10 cellular contexts compared by ENCODE assay signal in genomic region chr1:115977481-115978258, GRCh38. TPM values are rescaled to one million over a fixed set of nuclear protein-coding genes. Genes with fewer than 3 reads are reported as not detected.
DNase-seq lines count a peak whose midpoint lies in the region; ATAC-seq and TF ChIP-seq lines count a peak whose summit lies in the region.
"Had no signal": no experiment of that assay in that cellular context is flagged by ENCODE, and none has a peak within 500 bp of the region (broad histone marks: within the 10 kb centered on the region; RNA-seq: fewer than 3 reads in every experiment).

No MANE protein-coding gene starts in this region.

- TF ChIP-seq CTCF in HEK293 (tag by site-specific recombination; IDR thresholded peaks at IDR 0.05) (no peak), fibroblast of the aortic adventitia (IDR thresholded peaks at IDR 0.05; ENCODE audit: insufficient read depth, low read length) (no peak)

- ATAC-seq in GM21619 (IDR thresholded peaks at IDR 0.05; ENCODE audit: unreplicated experiment) (no peak), HG02571 (IDR thresholded peaks at IDR 0.05; ENCODE audit: unreplicated experiment) (no peak), HG02763 (IDR thresholded peaks at IDR 0.05; ENCODE audit: unreplicated experiment) (no peak), GM21723 (IDR thresholded peaks at IDR 0.05; ENCODE audit: unreplicated experiment) (no peak)

- H2BK12ac ChIP-seq in trophoblast cell (ENCODE audit: low read length): no peak overlapping the region

- no peak overlapping the region for H2BK120ac ChIP-seq in trophoblast cell (ENCODE audit: insufficient read depth, low read length, poor library complexity)

- no peak overlapping the region for H2BK5ac ChIP-seq in trophoblast cell (ENCODE audit: low read depth, low read length, poor library complexity)

- H4K8ac ChIP-seq in trophoblast cell (ENCODE audit: low read depth, low read length): no peak overlapping the region

- POLR2A ChIA-PET in HEK293 (lab: Yijun Ruan, JAX): interaction anchor here (0.8 to 1.0 kb wide), 2 partner anchors 14 to 138 kb away, joined by 3 read pairs; no protein-coding TSS in a partner anchor

- no peak overlapping the region for H3K9ac ChIP-seq in trophoblast cell (ENCODE audit: low read length)

- peaks cover 3% of the 10 kb centered on the region for H3K79me2 ChIP-seq in trophoblast cell (ENCODE audit: control insufficient read depth, insufficient read depth, low read length, poor library complexity)

- no peak overlapping the region for H3K27ac ChIP-seq in HEK293 (ENCODE audit: extremely low read depth, low read depth, low read length)
- no peak overlapping the region for H3K27ac ChIP-seq in SJSA1
- H3K27ac ChIP-seq in trophoblast cell (ENCODE audit: low read depth, low read length): no peak overlapping the region
- H3K27ac ChIP-seq: SK-N-MC had no signal

- H4K91ac ChIP-seq in trophoblast cell (ENCODE audit: low read depth, low read length): no peak overlapping the region

- H3K4me2 ChIP-seq in trophoblast cell (ENCODE audit: low read length): peak overlapping the region; percentile 33

- CTCF ChIA-PET in HEK293 (lab: Yijun Ruan, JAX): interaction anchor here (0.5 to 1.6 kb wide), 6 partner anchors 15 to 369 kb away, joined by 3 to 8 read pairs (median 4); no protein-coding TSS in a partner anchor

- no peaks in the 10 kb centered on the region for H3K36me3 ChIP-seq in HEK293 (ENCODE audit: control insufficient read depth in 2 of 2, insufficient read depth in 1 of 2, low read length in 2 of 2)
- H3K36me3 ChIP-seq in SJSA1: no peaks in the 10 kb centered on the region
- H3K36me3 ChIP-seq in trophoblast cell (ENCODE audit: control insufficient read depth in 1 of 2, insufficient read depth in 2 of 2, low read length in 2 of 2): no peaks in the 10 kb centered on the region

- no peak overlapping the region for H3K23ac ChIP-seq in trophoblast cell (ENCODE audit: low read length)

- H3K4ac ChIP-seq in trophoblast cell (ENCODE audit: low read depth, low read length): no peak overlapping the region

- WGBS in trophoblast cell (ENCODE audit: extremely low coverage, insufficient coverage, insufficient read length): no CpG with 5 or more reads among the region's 9 CpGs

- no peak overlapping the region for H4K12ac ChIP-seq in trophoblast cell (ENCODE audit: low read depth, low read length)

- H3K9me3 ChIP-seq in HEK293 (ENCODE audit: control insufficient read depth, insufficient read depth, low read depth, low read length): no peaks in the 10 kb centered on the region
- H3K9me3 ChIP-seq in SJSA1 (replicated peaks): no peaks in the 10 kb centered on the region
- no peaks in the 10 kb centered on the region for H3K9me3 ChIP-seq in trophoblast cell (ENCODE audit: insufficient read depth, low read depth, low read length)

- no peak overlapping the region for H3K18ac ChIP-seq in trophoblast cell (ENCODE audit: low read length)

- H3K4me3 ChIP-seq in HEK293 (ENCODE audit: low read depth, low read length) (peak overlapping the region; percentile 67), SJSA1 (peak overlapping the region; percentile 61; the same call in 1 of the 2 replicates), fibroblast of the aortic adventitia (ENCODE audit: low read depth, low read length) (peak overlapping the region; percentile 69), trophoblast cell (ENCODE audit: low read depth, low read length) (no peak overlapping the region)
- H3K4me3 ChIP-seq: SK-N-MC had no signal

- H3K14ac ChIP-seq in trophoblast cell (ENCODE audit: low read length): no peak overlapping the region

- DNase-seq in SJSA1 (ENCODE audit: low read depth in 1 of 2, low spot score in 2 of 2) (peak in 1 of 2 experiments; percentile 14), fibroblast of the aortic adventitia (ENCODE audit: low read depth) (peak; percentile 82), trophoblast cell (peak; percentile 89 to 94)

- no peak overlapping the region for H2AFZ ChIP-seq in trophoblast cell (ENCODE audit: insufficient read depth, low read length, poor library complexity)

- no peak overlapping the region for H2AK5ac ChIP-seq in trophoblast cell (ENCODE audit: low read length)

- H3K79me1 ChIP-seq in trophoblast cell (ENCODE audit: low read length): peaks cover 8% of the 10 kb centered on the region

- H3K27me3 ChIP-seq in SJSA1 (replicated peaks) (no peaks in the 10 kb centered on the region), trophoblast cell (ENCODE audit: insufficient read depth, low read length) (no peaks in the 10 kb centered on the region)

- no peaks in the 10 kb centered on the region for H3K4me1 ChIP-seq in HEK293 (ENCODE audit: control insufficient read depth, insufficient read depth, low read length)
- H3K4me1 ChIP-seq in SJSA1 (replicated peaks): peaks cover 14% of the 10 kb centered on the region
- H3K4me1 ChIP-seq in trophoblast cell (ENCODE audit: control insufficient read depth in 1 of 2, insufficient read depth in 2 of 2, low read length in 2 of 2): peaks cover 5 to 8% of the 10 kb centered on the region in 2 experiments

TF ChIP-seq in HEK293, 187 proteins besides CTCF, POLR2A, EP300 and RAD21 (continues in another document):
- TF ChIP-seq, protein P1, sequence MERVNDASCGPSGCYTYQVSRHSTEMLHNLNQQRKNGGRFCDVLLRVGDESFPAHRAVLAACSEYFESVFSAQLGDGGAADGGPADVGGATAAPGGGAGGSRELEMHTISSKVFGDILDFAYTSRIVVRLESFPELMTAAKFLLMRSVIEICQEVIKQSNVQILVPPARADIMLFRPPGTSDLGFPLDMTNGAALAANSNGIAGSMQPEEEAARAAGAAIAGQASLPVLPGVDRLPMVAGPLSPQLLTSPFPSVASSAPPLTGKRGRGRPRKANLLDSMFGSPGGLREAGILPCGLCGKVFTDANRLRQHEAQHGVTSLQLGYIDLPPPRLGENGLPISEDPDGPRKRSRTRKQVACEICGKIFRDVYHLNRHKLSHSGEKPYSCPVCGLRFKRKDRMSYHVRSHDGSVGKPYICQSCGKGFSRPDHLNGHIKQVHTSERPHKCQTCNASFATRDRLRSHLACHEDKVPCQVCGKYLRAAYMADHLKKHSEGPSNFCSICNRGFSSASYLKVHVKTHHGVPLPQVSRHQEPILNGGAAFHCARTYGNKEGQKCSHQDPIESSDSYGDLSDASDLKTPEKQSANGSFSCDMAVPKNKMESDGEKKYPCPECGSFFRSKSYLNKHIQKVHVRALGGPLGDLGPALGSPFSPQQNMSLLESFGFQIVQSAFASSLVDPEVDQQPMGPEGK (tag by site-specific recombination; IDR thresholded peaks at IDR 0.05): 0 out of 2 replicates have a peak, but pooled peaks have one; percentile 17
- TF ChIP-seq, protein P2, sequence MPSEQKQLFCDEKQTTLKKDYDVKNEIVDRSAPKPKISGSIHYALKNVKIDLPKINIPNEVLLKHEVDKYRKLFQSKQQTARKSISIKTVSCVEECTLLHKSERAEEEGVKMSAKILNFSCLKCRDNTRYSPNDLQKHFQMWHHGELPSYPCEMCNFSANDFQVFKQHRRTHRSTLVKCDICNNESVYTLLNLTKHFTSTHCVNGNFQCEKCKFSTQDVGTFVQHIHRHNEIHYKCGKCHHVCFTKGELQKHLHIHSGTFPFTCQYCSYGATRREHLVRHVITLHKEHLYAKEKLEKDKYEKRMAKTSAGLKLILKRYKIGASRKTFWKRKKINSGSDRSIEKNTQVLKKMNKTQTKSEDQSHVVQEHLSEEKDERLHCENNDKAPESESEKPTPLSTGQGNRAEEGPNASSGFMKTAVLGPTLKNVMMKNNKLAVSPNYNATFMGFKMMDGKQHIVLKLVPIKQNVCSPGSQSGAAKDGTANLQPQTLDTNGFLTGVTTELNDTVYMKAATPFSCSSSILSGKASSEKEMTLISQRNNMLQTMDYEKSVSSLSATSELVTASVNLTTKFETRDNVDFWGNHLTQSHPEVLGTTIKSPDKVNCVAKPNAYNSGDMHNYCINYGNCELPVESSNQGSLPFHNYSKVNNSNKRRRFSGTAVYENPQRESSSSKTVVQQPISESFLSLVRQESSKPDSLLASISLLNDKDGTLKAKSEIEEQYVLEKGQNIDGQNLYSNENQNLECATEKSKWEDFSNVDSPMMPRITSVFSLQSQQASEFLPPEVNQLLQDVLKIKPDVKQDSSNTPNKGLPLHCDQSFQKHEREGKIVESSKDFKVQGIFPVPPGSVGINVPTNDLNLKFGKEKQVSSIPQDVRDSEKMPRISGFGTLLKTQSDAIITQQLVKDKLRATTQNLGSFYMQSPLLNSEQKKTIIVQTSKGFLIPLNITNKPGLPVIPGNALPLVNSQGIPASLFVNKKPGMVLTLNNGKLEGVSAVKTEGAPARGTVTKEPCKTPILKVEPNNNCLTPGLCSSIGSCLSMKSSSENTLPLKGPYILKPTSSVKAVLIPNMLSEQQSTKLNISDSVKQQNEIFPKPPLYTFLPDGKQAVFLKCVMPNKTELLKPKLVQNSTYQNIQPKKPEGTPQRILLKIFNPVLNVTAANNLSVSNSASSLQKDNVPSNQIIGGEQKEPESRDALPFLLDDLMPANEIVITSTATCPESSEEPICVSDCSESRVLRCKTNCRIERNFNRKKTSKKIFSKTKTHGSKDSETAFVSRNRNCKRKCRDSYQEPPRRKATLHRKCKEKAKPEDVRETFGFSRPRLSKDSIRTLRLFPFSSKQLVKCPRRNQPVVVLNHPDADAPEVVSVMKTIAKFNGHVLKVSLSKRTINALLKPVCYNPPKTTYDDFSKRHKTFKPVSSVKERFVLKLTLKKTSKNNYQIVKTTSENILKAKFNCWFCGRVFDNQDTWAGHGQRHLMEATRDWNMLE (tag by site-specific recombination; conservative IDR thresholded peaks at IDR 0.05; ENCODE audit: low read depth): peak; percentile 22; the same call in 1 of the 2 replicates
- TF ChIP-seq ZNF610 (tag by site-specific recombination; IDR thresholded peaks at IDR 0.05; ENCODE audit: borderline replicate concordance) (no peak), OSR2 (tag by site-specific recombination; IDR thresholded peaks at IDR 0.05) (peak; percentile 18; the same call in 1 of the 2 replicates), ZFP3 (tag by site-specific recombination; IDR thresholded peaks at IDR 0.05; ENCODE audit: low read depth) (no peak)
- TF ChIP-seq, protein P3, sequence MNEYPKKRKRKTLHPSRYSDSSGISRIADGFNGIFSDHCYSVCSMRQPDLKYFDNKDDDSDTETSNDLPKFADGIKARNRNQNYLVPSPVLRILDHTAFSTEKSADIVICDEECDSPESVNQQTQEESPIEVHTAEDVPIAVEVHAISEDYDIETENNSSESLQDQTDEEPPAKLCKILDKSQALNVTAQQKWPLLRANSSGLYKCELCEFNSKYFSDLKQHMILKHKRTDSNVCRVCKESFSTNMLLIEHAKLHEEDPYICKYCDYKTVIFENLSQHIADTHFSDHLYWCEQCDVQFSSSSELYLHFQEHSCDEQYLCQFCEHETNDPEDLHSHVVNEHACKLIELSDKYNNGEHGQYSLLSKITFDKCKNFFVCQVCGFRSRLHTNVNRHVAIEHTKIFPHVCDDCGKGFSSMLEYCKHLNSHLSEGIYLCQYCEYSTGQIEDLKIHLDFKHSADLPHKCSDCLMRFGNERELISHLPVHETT (tag by site-specific recombination; IDR thresholded peaks at IDR 0.05): no peak

RNA-seq across cellular contexts. Expression of gene SLC22A15, which starts 1.4 kb away (rescaled TPM):
- total RNA-seq in SJSA1 (2014; rRNA removed; shearing (Covaris generic)): 0.94 and 4.7 TPM in 2 replicates
- total RNA-seq in fibroblast of the aortic adventitia (ENCODE audit: low replicate concordance): 4.2 and 7.2 TPM in 2 replicates
- 1.9 and 2.0 TPM in 2 replicates for polyA plus RNA-seq in trophoblast cell (2013)
- total RNA-seq: pulmonary artery endothelial cell had no signal
